In the genomic region with DNA sequence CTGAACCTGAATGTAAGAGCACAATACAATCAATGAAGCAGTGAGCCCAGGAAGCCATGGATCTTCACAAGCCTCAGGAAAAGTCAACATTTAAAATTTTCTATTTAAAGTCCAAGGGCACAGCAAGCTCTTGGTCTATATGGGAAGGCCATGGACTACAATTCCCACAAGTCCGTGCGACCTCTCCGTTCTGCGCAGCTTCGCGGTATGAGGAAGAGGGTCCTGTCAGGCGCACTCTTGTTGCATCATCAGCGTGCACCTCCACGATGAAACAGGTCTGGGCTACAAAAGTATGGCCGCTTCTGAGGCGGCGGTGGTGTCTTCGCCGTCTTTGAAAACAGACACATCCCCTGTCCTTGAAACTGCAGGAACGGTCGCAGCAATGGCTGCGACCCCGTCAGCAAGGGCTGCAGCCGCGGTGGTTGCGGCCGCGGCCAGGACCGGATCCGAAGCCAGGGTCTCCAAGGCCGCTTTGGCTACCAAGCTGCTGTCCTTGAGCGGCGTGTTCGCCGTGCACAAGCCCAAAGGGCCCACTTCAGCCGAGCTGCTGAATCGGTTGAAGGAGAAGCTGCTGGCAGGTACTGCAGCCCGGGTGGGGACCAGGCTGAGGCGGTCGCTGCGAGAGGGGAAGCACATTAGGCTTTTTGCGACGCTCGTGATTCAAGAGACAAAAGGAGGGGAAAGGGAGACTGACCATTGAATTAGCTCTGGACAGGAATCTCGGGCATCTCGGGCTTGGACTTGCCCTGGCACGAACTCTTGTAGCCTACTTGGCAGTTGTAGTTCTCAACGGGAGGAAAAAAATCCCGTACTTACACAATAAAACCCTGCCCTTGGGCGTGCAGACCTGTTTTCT, we compare ENCODE assay signal across 8 cellular contexts. TPM values are rescaled to one million over a fixed set of nuclear protein-coding genes. Genes with fewer than 3 reads are reported as not detected.
DNase-seq lines count a peak whose midpoint lies in the region; TF ChIP-seq lines count a peak whose summit lies in the region.

Gene TRUB1, plus strand, starts transcription at position 234 of the 856 bp plus-strand sequence. Its CDS starts 59 bp downstream, at position 293.

- H3K4me3 ChIP-seq in HAP-1 (peak within 1 kb of the TSS; percentile 92), MM.1S (ENCODE audit: low read length) (peak within 1 kb of the TSS; percentile 94), foreskin fibroblast (ENCODE audit: low read depth in 1 of 2, low read length in 2 of 2) (peak within 1 kb of the TSS; percentile 73 to 77), stomach smooth muscle (ENCODE audit: low read length in 2 of 2) (peak within 1 kb of the TSS; percentile 83 to 99)

- no peak for TF ChIP-seq CTCF in MM.1S (IDR thresholded peaks at IDR 0.05; ENCODE audit: low read length)
- no peak for TF ChIP-seq CTCF in foreskin fibroblast (IDR thresholded peaks at IDR 0.05; ENCODE audit: low read depth, low read length)
- no peak for TF ChIP-seq CTCF in neural crest cell (conservative IDR thresholded peaks at IDR 0.05)

- peaks cover 35% of the 10 kb centered on the region for H3K79me2 ChIP-seq in MM.1S (ENCODE audit: low read length)

- H3K27me3 Mint-ChIP-seq in neural crest cell (ENCODE audit: low read depth) = no peaks in the 10 kb centered on the region

- no peaks in the 10 kb centered on the region for H3F3A ChIP-seq in MM.1S (ENCODE audit: insufficient read depth, low read length)

- in situ Hi-C loops in HAP-1 (cut with MboI; ENCODE audit: low sequenced_read_pairs) = no loop called here

- H3K9me3 Mint-ChIP-seq in neural crest cell = no peaks in the 10 kb centered on the region

- H3K9me3 ChIP-seq in ES-I3 (ENCODE audit: control insufficient read depth, insufficient read depth, low read length) = no peaks in the 10 kb centered on the region
- H3K9me3 ChIP-seq in HAP-1 = no peaks in the 10 kb centered on the region
- no peaks in the 10 kb centered on the region for H3K9me3 ChIP-seq in MM.1S (replicated peaks; ENCODE audit: insufficient read depth, low read length)
- no peaks in the 10 kb centered on the region for H3K9me3 ChIP-seq in stomach smooth muscle (ENCODE audit: control insufficient read depth in 2 of 2, low read length in 2 of 2)

- H3K27ac Mint-ChIP-seq in neural crest cell (ENCODE audit: unreplicated experiment) = peak within 1 kb of the TSS; percentile 99

- no peaks in the 10 kb centered on the region for H3K36me3 Mint-ChIP-seq in neural crest cell (ENCODE audit: low read depth)

- peak within 1 kb of the TSS; percentile 94 for H2AFZ ChIP-seq in MM.1S (ENCODE audit: low read length)

- peaks cover 3% of the 10 kb centered on the region; the same call in 1 of the 2 replicates for H3K4me1 ChIP-seq in ES-I3 (ENCODE audit: insufficient read depth, low read length)
- peaks cover 10% of the 10 kb centered on the region for H3K4me1 ChIP-seq in HAP-1
- peaks cover 6% of the 10 kb centered on the region; the same call in 1 of the 2 replicates for H3K4me1 ChIP-seq in MM.1S (ENCODE audit: low read length)
- peaks cover 5% of the 10 kb centered on the region for H3K4me1 ChIP-seq in stomach smooth muscle (ENCODE audit: control insufficient read depth, insufficient read depth, low read length)

- H4K20me1 ChIP-seq in MM.1S (ENCODE audit: insufficient read depth, low read length) = no peaks in the 10 kb centered on the region

- no peaks in the 10 kb centered on the region for H3K27me3 ChIP-seq in HAP-1 (ENCODE audit: low read depth)
- no peaks in the 10 kb centered on the region for H3K27me3 ChIP-seq in MM.1S (replicated peaks; ENCODE audit: insufficient read depth, low read length)
- H3K27me3 ChIP-seq in stomach smooth muscle (ENCODE audit: control insufficient read depth in 1 of 2, insufficient read depth in 2 of 2, low read length in 2 of 2) = no peaks in the 10 kb centered on the region

- H3K4me3 Mint-ChIP-seq in neural crest cell = peak within 1 kb of the TSS; percentile 100

- H3K4me2 ChIP-seq in MM.1S (ENCODE audit: low read depth, low read length) = peak within 1 kb of the TSS; percentile 76

- H3K9ac ChIP-seq in ES-I3 (ENCODE audit: low read depth, low read length) (peak within 1 kb of the TSS; percentile 98), MM.1S (ENCODE audit: low read length) (peak within 1 kb of the TSS; percentile 90), stomach smooth muscle (ENCODE audit: low read length in 2 of 2) (peak within 1 kb of the TSS; percentile 85 to 97)

- H3K36me3 ChIP-seq in ES-I3 (ENCODE audit: insufficient read depth, low read length) = peaks cover 9% of the 10 kb centered on the region
- H3K36me3 ChIP-seq in HAP-1 (replicated peaks) = peaks cover 6% of the 10 kb centered on the region
- no peaks in the 10 kb centered on the region for H3K36me3 ChIP-seq in MM.1S (replicated peaks; ENCODE audit: insufficient read depth, low read length)
- peaks cover 5 to 8% of the 10 kb centered on the region in 2 donors for H3K36me3 ChIP-seq in stomach smooth muscle (ENCODE audit: control insufficient read depth in 2 of 2, insufficient read depth in 2 of 2, low read length in 2 of 2)

- H3K27ac ChIP-seq in MM.1S (ENCODE audit: low read length) = peak within 1 kb of the TSS; percentile 38; the same call in 1 of the 2 replicates
- peak within 1 kb of the TSS; percentile 80 for H3K27ac ChIP-seq in stomach smooth muscle (ENCODE audit: low read length)

- H3K4me1 Mint-ChIP-seq in neural crest cell = peaks cover 25% of the 10 kb centered on the region

- DNase-seq in HAP-1 (ENCODE audit: low spot score in 2 of 2) (peak; percentile 91 to 93), MM.1S (peak; percentile 94), SIG-M5 (lab: John Stamatoyannopoulos, UW) (peak; percentile 74), activated gamma-delta T cell (lab: John Stamatoyannopoulos, UW) (peak; percentile 18), foreskin fibroblast (peak; percentile 95 to 98), neural crest cell (ENCODE audit: low read depth, low spot score) (peak; percentile 75)

- no peaks in the 10 kb centered on the region for H3K9me2 ChIP-seq in MM.1S (replicated peaks; ENCODE audit: insufficient read depth, low read length)

RNA-seq across cellular contexts. Expression of gene TRUB1, which starts in this region (rescaled TPM):
- 17.5 and 19.8 TPM in 2 replicates for total RNA-seq in neural crest cell

Comparison
In these comparisons a context has a peak if more than half of its experiments do, and no peak if none do; other contexts are left out.
1. Peak in every context shown above with its lines: DNase-seq, H3K4me3 ChIP-seq and H3K27ac ChIP-seq.
2. DNase-seq: peak in every context shown above with its lines; median percentile 96 in foreskin fibroblast; 94 in MM.1S; 92 in HAP-1; 75 in neural crest cell; 74 in SIG-M5; 18 in activated gamma-delta T cell.